11 cellular contexts compared by ENCODE assay signal in the genomic region with DNA sequence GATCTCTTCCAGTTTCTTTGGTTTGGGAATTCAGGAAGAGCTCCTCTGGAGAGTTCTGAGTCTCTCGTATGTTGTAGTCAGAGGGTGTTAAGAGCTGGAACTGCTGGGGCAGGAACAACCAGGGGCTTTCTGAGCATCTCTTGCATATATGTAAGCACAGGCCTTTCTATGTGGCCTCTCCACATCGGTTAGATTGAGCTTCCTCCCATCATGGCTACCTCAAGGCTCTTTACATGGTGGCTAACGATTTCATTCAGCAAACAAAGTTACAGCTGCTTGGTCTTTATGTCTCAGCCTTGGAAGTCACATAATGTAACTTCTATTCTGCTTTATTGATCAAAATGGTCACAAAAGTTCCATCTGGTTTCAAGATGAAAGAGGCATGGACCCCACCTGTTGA. TPM values are rescaled to one million over a fixed set of nuclear protein-coding genes. Genes with fewer than 3 reads are reported as not detected.
"Had no signal": no experiment of that assay in that cellular context is flagged by ENCODE, and none has a peak within 500 bp of the region (broad histone marks: within the 10 kb centered on the region; RNA-seq: fewer than 3 reads in every experiment).

No MANE protein-coding gene starts in this region.

- FAIRE-seq: HTR-8/SVneo had no signal

- H3K27ac ChIP-seq: GM23248, KMS-11 had no signal

- H3K9ac ChIP-seq: GM23248, KMS-11 had no signal

- H3K4me3 Mint-ChIP-seq: HFFc6 had no signal

- H3K36me3 ChIP-seq: HAP-1 had no signal

- H2AFZ ChIP-seq: GM23248 had no signal

- H3K4me3 ChIP-seq: GM23248, HAP-1 had no signal

- DNase-seq: GM23248, GOT3, H7, HFFc6, IMR-90, Karpas-422, KBM-7 had no signal

- H3K27ac Mint-ChIP-seq: HFFc6 had no signal

- H3K4me2 ChIP-seq: KMS-11 had no signal

RNA-seq across cellular contexts. Expression of gene IRGC, which starts 25.4 kb away (rescaled TPM):
- total RNA-seq: GM23248, H4, H7, HFFc6, IMR-90 had no signal
- polyA plus RNA-seq: GM23248, IMR-90 had no signal
